14 cellular contexts compared by ENCODE assay signal in genomic region chr5:101045689-101046088, GRCh38.
A peak's percentile ranks its signal among the peaks of the same experiment; 100 is the strongest.
DNase-seq lines count a peak whose midpoint lies in the region; ATAC-seq, FAIRE-seq and TF ChIP-seq lines count a peak whose summit lies in the region.
"Had no signal": no experiment of that assay in that cellular context is flagged by ENCODE, and none has a peak within 500 bp of the region (broad histone marks: within the 10 kb centered on the region; RNA-seq: fewer than 3 reads in every experiment).

No MANE protein-coding gene starts in this region.

- H3K36me3 Mint-ChIP-seq in activated T-helper 2 cell treated with anti-CD3 and anti-CD28 coated beads, Interferon-gamma antibody, Interleukin-2, Interleukin-4, amounts not matched to agents 10 μg/mL and 5 μg/mL and 100 μg/mL, durations not matched to agents 14 hours and 24 hours and 36 hours (ENCODE audit: low read depth): no peaks in the 10 kb centered on the region
- H3K36me3 Mint-ChIP-seq in T-helper 2 cell treated with Interferon-gamma antibody and Interleukin-4, amounts not matched to agents 5 μg/mL and 100 μg/mL, for 36 hours (ENCODE audit: low read depth): no peaks in the 10 kb centered on the region

- peak; percentile 30 to 39 for DNase-seq in AML-193 (lab: John Stamatoyannopoulos, UW)
- peak; percentile 38 for DNase-seq in RKO (ENCODE audit: low spot score)
- peak; percentile 5 for DNase-seq in foreskin melanocyte
- no peak for DNase-seq in activated T-helper 2 cell treated with anti-CD3 and anti-CD28 coated beads, Interferon-gamma antibody, Interleukin-2, Interleukin-4, amounts not matched to agents 10 μg/mL and 5 μg/mL and 100 μg/mL, durations not matched to agents 14 hours and 24 hours and 36 hours (ENCODE audit: low spot score)
- DNase-seq in RCC 7860 (ENCODE audit: low spot score): no peak
- no peak for DNase-seq in T-helper 2 cell treated with Interferon-gamma antibody and Interleukin-4, amounts not matched to agents 5 μg/mL and 100 μg/mL, for 36 hours (ENCODE audit: low spot score)
- no peak for DNase-seq in tibial artery
- DNase-seq: activated T-cell treated with anti-CD3 and anti-CD28 coated beads, Interleukin-2, amount 50 U/mL, for 4 hours; caudate nucleus; glutamatergic neuron; NCI-H69 had no signal

- H3K36me3 ChIP-seq in tibial artery: no peaks in the 10 kb centered on the region
- H3K36me3 ChIP-seq: BLaER1 had no signal

- H3K9me3 ChIP-seq in tibial artery: no peaks in the 10 kb centered on the region
- H3K9me3 ChIP-seq: BLaER1 had no signal

- no peak overlapping the region for H3K27ac ChIP-seq in tibial artery
- H3K27ac ChIP-seq: BLaER1 had no signal

- no peak overlapping the region for H3K27ac Mint-ChIP-seq in activated T-helper 2 cell treated with anti-CD3 and anti-CD28 coated beads, Interferon-gamma antibody, Interleukin-2, Interleukin-4, amounts not matched to agents 10 μg/mL and 5 μg/mL and 100 μg/mL, durations not matched to agents 14 hours and 24 hours and 36 hours
- no peak overlapping the region for H3K27ac Mint-ChIP-seq in T-helper 2 cell treated with Interferon-gamma antibody and Interleukin-4, amounts not matched to agents 5 μg/mL and 100 μg/mL, for 36 hours

- H3K27me3 Mint-ChIP-seq in activated T-helper 2 cell treated with anti-CD3 and anti-CD28 coated beads, Interferon-gamma antibody, Interleukin-2, Interleukin-4, amounts not matched to agents 10 μg/mL and 5 μg/mL and 100 μg/mL, durations not matched to agents 14 hours and 24 hours and 36 hours (ENCODE audit: low read depth): peaks cover 5% of the 10 kb centered on the region
- peaks cover 5% of the 10 kb centered on the region for H3K27me3 Mint-ChIP-seq in T-helper 2 cell treated with Interferon-gamma antibody and Interleukin-4, amounts not matched to agents 5 μg/mL and 100 μg/mL, for 36 hours (ENCODE audit: low read depth)

- H3K4me3 Mint-ChIP-seq in activated T-helper 2 cell treated with anti-CD3 and anti-CD28 coated beads, Interferon-gamma antibody, Interleukin-2, Interleukin-4, amounts not matched to agents 10 μg/mL and 5 μg/mL and 100 μg/mL, durations not matched to agents 14 hours and 24 hours and 36 hours (ENCODE audit: low read depth): no peak overlapping the region
- no peak overlapping the region for H3K4me3 Mint-ChIP-seq in T-helper 2 cell treated with Interferon-gamma antibody and Interleukin-4, amounts not matched to agents 5 μg/mL and 100 μg/mL, for 36 hours
- H3K4me3 Mint-ChIP-seq: activated T-cell treated with anti-CD3 and anti-CD28 coated beads, Interleukin-2, amount 50 U/mL, for 4 hours had no signal

- peak; percentile 39 for ATAC-seq in GM19351 (IDR thresholded peaks at IDR 0.05; ENCODE audit: unreplicated experiment)
- ATAC-seq: activated T-cell treated with anti-CD3 and anti-CD28 coated beads, Interleukin-2, amount 50 U/mL, for 4 hours had no signal

- H3K4me3 ChIP-seq in tibial artery: no peak overlapping the region
- H3K4me3 ChIP-seq: BLaER1 had no signal

- H3K4me1 Mint-ChIP-seq in activated T-helper 2 cell treated with anti-CD3 and anti-CD28 coated beads, Interferon-gamma antibody, Interleukin-2, Interleukin-4, amounts not matched to agents 10 μg/mL and 5 μg/mL and 100 μg/mL, durations not matched to agents 14 hours and 24 hours and 36 hours (ENCODE audit: low read depth): peaks cover 6% of the 10 kb centered on the region
- H3K4me1 Mint-ChIP-seq in T-helper 2 cell treated with Interferon-gamma antibody and Interleukin-4, amounts not matched to agents 5 μg/mL and 100 μg/mL, for 36 hours (ENCODE audit: low read depth): peaks cover 4% of the 10 kb centered on the region

- no peak for TF ChIP-seq CTCF in tibial artery (IDR thresholded peaks at IDR 0.05)

- intact Hi-C loops in activated T-helper 2 cell treated with anti-CD3 and anti-CD28 coated beads, Interferon-gamma antibody, Interleukin-2, Interleukin-4, amounts not matched to agents 10 μg/mL and 5 μg/mL and 100 μg/mL, durations not matched to agents 14 hours and 24 hours and 36 hours (cut with micrococcal nuclease): loop anchor here (1.0 to 10.0 kb wide), 3 partner anchors 422 to 611 kb away; no protein-coding TSS in a partner anchor
- intact Hi-C loops in tibial artery (cut with DNase I; ENCODE audit: low total_unique reads): no loop called here

- H3K9me3 Mint-ChIP-seq in activated T-helper 2 cell treated with anti-CD3 and anti-CD28 coated beads, Interferon-gamma antibody, Interleukin-2, Interleukin-4, amounts not matched to agents 10 μg/mL and 5 μg/mL and 100 μg/mL, durations not matched to agents 14 hours and 24 hours and 36 hours: no peaks in the 10 kb centered on the region
- H3K9me3 Mint-ChIP-seq in T-helper 2 cell treated with Interferon-gamma antibody and Interleukin-4, amounts not matched to agents 5 μg/mL and 100 μg/mL, for 36 hours: no peaks in the 10 kb centered on the region
- H3K9me3 Mint-ChIP-seq: activated T-cell treated with anti-CD3 and anti-CD28 coated beads, Interleukin-2, amount 50 U/mL, for 4 hours had no signal

- FAIRE-seq in RCC 7860 (lab: Jason Lieb, UNC): no peak
- FAIRE-seq: GM12892 had no signal

- H3K27me3 ChIP-seq in tibial artery: no peaks in the 10 kb centered on the region
- H3K27me3 ChIP-seq: BLaER1 had no signal

- H3K4me1 ChIP-seq in tibial artery: no peaks in the 10 kb centered on the region
- H3K4me1 ChIP-seq: BLaER1 had no signal

Comparison
In these comparisons a context has a peak if more than half of its experiments do, and no peak if none do; other contexts are left out.
1. DNase-seq: peak in AML-193 (2 of 2), RKO (single experiment) and foreskin melanocyte (single experiment); none in activated T-helper 2 cell treated with anti-CD3 and anti-CD28 coated beads, Interferon-gamma antibody, Interleukin-2, Interleukin-4, amounts not matched to agents 10 μg/mL and 5 μg/mL and 100 μg/mL, durations not matched to agents 14 hours and 24 hours and 36 hours (single experiment), RCC 7860 (single experiment), T-helper 2 cell treated with Interferon-gamma antibody and Interleukin-4, amounts not matched to agents 5 μg/mL and 100 μg/mL, for 36 hours (single experiment) and tibial artery (0 of 2).